Comparison of ENCODE assay signal across 11 cellular contexts in the genomic region with DNA sequence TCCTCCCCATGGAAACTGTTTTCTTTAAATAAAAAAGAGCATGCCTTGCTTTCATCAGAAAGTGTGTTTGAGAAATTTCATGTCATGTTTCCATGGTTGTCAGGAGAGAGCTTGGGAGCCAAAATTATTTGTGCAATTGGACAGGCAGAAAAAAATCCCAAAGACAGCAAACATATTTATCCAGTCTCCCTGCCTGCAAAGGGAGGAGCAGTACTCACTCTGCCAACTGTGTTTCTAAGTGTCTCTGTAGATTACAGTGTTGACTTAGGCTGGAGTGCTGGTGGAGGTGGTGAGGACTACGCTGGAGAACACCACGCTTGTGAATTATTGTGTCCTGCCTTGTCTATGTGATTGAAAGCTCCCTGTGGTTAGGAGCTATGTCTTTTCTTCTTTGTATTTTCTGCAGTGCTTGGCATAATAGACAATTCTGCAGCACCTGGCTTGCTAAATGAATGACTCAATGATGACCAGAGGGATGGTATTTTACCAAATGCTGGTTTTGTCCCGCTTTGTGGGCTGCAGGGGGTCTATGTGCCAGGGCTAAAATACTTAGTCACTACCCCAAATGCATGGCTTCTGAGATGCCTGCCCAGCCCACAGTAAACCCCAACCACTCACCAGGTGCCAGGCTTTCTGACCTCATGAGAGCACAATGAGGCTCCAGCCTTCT. TPM values are rescaled to one million over a fixed set of nuclear protein-coding genes. Genes with fewer than 3 reads are reported as not detected.
DNase-seq lines count a peak whose midpoint lies in the region; ATAC-seq, FAIRE-seq and TF ChIP-seq lines count a peak whose summit lies in the region.
"Had no signal": no experiment of that assay in that cellular context is flagged by ENCODE, and none has a peak within 500 bp of the region (broad histone marks: within the 10 kb centered on the region; RNA-seq: fewer than 3 reads in every experiment).

No MANE protein-coding gene starts in this region.

- no peak overlapping the region for H3K4me3 ChIP-seq in H1 (ENCODE audit: extremely low read depth in 1 of 4, insufficient read depth in 2 of 4, low read depth in 3 of 4, low read length in 4 of 4)
- H3K4me3 ChIP-seq in upper lobe of left lung: no peak overlapping the region

- TF ChIP-seq EP300 in H1 (IDR thresholded peaks at IDR 0.05; ENCODE audit: borderline replicate concordance in 1 of 2, low read depth in 2 of 2, low read length in 2 of 2) (no peak), upper lobe of left lung (IDR thresholded peaks at IDR 0.05) (no peak)

- no peak overlapping the region; the same call in 1 of the 2 replicates for H3K18ac ChIP-seq in H1 (ENCODE audit: extremely low read depth, low read length)

- H3K27ac ChIP-seq in H1 (ENCODE audit: low read depth, low read length) (no peak overlapping the region), upper lobe of left lung (peak overlapping the region in 2 of 4 donors; percentile 9 to 35)
- H3K27ac ChIP-seq: 22Rv1 had no signal

- no peak for TF ChIP-seq POLR2A in H1 (IDR thresholded peaks at IDR 0.05; ENCODE audit: control extremely low read depth in 1 of 2, low read depth in 2 of 2, low read length in 2 of 2)
- no peak for TF ChIP-seq POLR2A in upper lobe of left lung (IDR thresholded peaks at IDR 0.05)

- no peak overlapping the region for H4K8ac ChIP-seq in H1 (ENCODE audit: extremely low read depth, insufficient read depth, low read length)

- no peak overlapping the region for H3K4ac ChIP-seq in H1 (replicated peaks; ENCODE audit: insufficient read length, low read depth, low read length)

- DNase-seq in DMS53 (lab: John Stamatoyannopoulos, UW): peak; percentile 4
- DNase-seq in DMS53 treated with DMSO at 0.1 percent for 48 hours (lab: John Stamatoyannopoulos, UW; ENCODE audit: unreplicated experiment): no peak
- DNase-seq in H1 (ENCODE audit: low read depth in 1 of 2, low spot score in 2 of 2): no peak
- peak; percentile 16 for DNase-seq in medulla oblongata (ENCODE audit: extremely low spot score)
- no peak for DNase-seq in upper lobe of left lung
- no peak for DNase-seq in midbrain (lab: John Stamatoyannopoulos, UW)
- DNase-seq in NCI-H1417 treated with DMSO at 0.1 percent for 48 hours (lab: John Stamatoyannopoulos, UW): no peak
- no peak for DNase-seq in NOMO-1 (lab: John Stamatoyannopoulos, UW; ENCODE audit: unreplicated experiment in 2 of 2)
- DNase-seq: activated CD4-positive, alpha-beta T cell treated with anti-CD3 and anti-CD28 coated beads, Interleukin-2, amount 10 ng/mL, durations not matched to agents 7 days and 5 days; activated naive CD8-positive, alpha-beta T cell treated with anti-CD3 and anti-CD28 coated beads for 36 hours had no signal

- H2BK5ac ChIP-seq in H1 (ENCODE audit: low read depth, low read length): no peak overlapping the region

- no peak overlapping the region for H3K56ac ChIP-seq in H1 (replicated peaks; ENCODE audit: insufficient read length, low read depth, low read length)

- no peaks in the 10 kb centered on the region for H3K79me2 ChIP-seq in H1 (ENCODE audit: control insufficient read depth in 1 of 2, insufficient read depth in 2 of 2, low read length in 2 of 2)

- H4K91ac ChIP-seq in H1 (replicated peaks; ENCODE audit: insufficient read length, low read length): no peak overlapping the region

- no peak for FAIRE-seq in H1 (lab: Jason Lieb, UNC)

- CTCF ChIA-PET in H1 (lab: Charles Lee; ENCODE audit: partially characterized antibody): interaction anchor here (1.2 to 4.7 kb wide), 3 partner anchors 14 to 92 kb away, joined by 3 to 63 read pairs (median 8); no protein-coding TSS in a partner anchor

- no peak overlapping the region for H3K23ac ChIP-seq in H1 (ENCODE audit: insufficient read length)

- no peak overlapping the region for H2BK120ac ChIP-seq in H1 (replicated peaks; ENCODE audit: low read depth, low read length)

- no peak overlapping the region for H2AFZ ChIP-seq in H1 (ENCODE audit: low read length)

- H3K4me1 ChIP-seq in H1 (replicated peaks in 1 of 4; ENCODE audit: control insufficient read depth in 3 of 4, insufficient read depth in 4 of 4, low read length in 3 of 4): peaks cover 7 to 29% (median 19%) of the 10 kb centered on the region in 4 experiments
- H3K4me1 ChIP-seq in upper lobe of left lung: peaks cover 0 to 4% (median 0%) of the 10 kb centered on the region in 4 donors

- peak overlapping the region; percentile 44; the same call in 1 of the 2 replicates for H2BK12ac ChIP-seq in H1 (ENCODE audit: low read depth, low read length)

- H3K9me3 ChIP-seq in H1 (ENCODE audit: insufficient read depth in 2 of 2, low read depth in 1 of 2, low read length in 1 of 2) (no peaks in the 10 kb centered on the region), upper lobe of left lung (no peaks in the 10 kb centered on the region)

- H3K36me3 ChIP-seq in H1 (ENCODE audit: control insufficient read depth in 2 of 4, insufficient read depth in 4 of 4, low read length in 3 of 4) (no peaks in the 10 kb centered on the region), upper lobe of left lung (no peaks in the 10 kb centered on the region)

- H4K20me1 ChIP-seq in H1 (replicated peaks in 1 of 2; ENCODE audit: control insufficient read depth in 1 of 2, insufficient read depth in 2 of 2, low read length in 2 of 2): no peaks in the 10 kb centered on the region

- H2AK5ac ChIP-seq in H1 (ENCODE audit: low read depth, low read length): no peak overlapping the region

- no peak overlapping the region for H2BK15ac ChIP-seq in H1 (ENCODE audit: low read length)

- H3K14ac ChIP-seq in H1 (ENCODE audit: insufficient read length): no peak overlapping the region

- no peak overlapping the region for H3K4me2 ChIP-seq in H1 (ENCODE audit: insufficient read depth in 1 of 2, low read depth in 2 of 2, low read length in 2 of 2)

- peak; percentile 58 to 83 for ATAC-seq in upper lobe of left lung (ENCODE audit: low FRiP score in 2 of 2)

- 88% methylated on average over 3 of the region's 3 CpGs; no CpG with 5 or more reads in 1 of the 2 experiments for WGBS in H1 (ENCODE audit: extremely low coverage in 1 of 2, insufficient coverage in 1 of 2, insufficient read length in 1 of 2, insufficient replicate concordance in 2 of 2, low coverage in 1 of 2, low lambda C conversion rate in 2 of 2, missing lambda C conversion rate in 1 of 2), 2 experiments
- 59 to 68% methylated on average over 3 of the region's 3 CpGs for WGBS in upper lobe of left lung, 2 donors

- H3K23me2 ChIP-seq in H1 (ENCODE audit: low read depth, low read length): no peaks in the 10 kb centered on the region

- H3K9ac ChIP-seq in H1 (replicated peaks in 1 of 4; ENCODE audit: extremely low read depth in 1 of 4, low read depth in 3 of 4, low read length in 3 of 4): no peak overlapping the region

- TF ChIP-seq CTCF in H1 (IDR thresholded peaks at IDR 0.05; ENCODE audit: control extremely low read depth in 1 of 3, insufficient read depth in 1 of 3, low read depth in 1 of 3, low read length in 3 of 3) (no peak), upper lobe of left lung (IDR thresholded peaks at IDR 0.05) (no peak)

- H3K79me1 ChIP-seq in H1 (ENCODE audit: low read depth, low read length): no peaks in the 10 kb centered on the region

- TF ChIP-seq RAD21 in H1 (IDR thresholded peaks at IDR 0.05 in 1 of 2, conservative IDR thresholded peaks at IDR 0.05 in 1 of 2; ENCODE audit: low read depth in 2 of 2, low read length in 2 of 2): no peak

- no peak overlapping the region for H4K5ac ChIP-seq in H1 (ENCODE audit: insufficient read length, low read depth, low read length)

- H3K27me3 ChIP-seq in H1 (replicated peaks in 1 of 4; ENCODE audit: control insufficient read depth in 3 of 4, extremely low read depth in 1 of 4, insufficient read depth in 3 of 4, low read length in 3 of 4): 0 out of 7 replicates have a peak, but pooled peaks cover 0 to 1% (median 0%) of the 10 kb centered on the region in 4 experiments
- no peaks in the 10 kb centered on the region for H3K27me3 ChIP-seq in upper lobe of left lung

- POLR2A ChIA-PET in H1 (lab: Charles Lee; ENCODE audit: partially characterized antibody): interaction anchor here (0.6 to 0.7 kb wide), 2 partner anchors 21 to 1439 kb away, joined by 3 to 4 read pairs; no protein-coding TSS in a partner anchor

- no peak overlapping the region for H2BK20ac ChIP-seq in H1 (ENCODE audit: low read length)

TF ChIP-seq in H1, 55 proteins besides CTCF, POLR2A, EP300 and RAD21:
- TF ChIP-seq KDM5A (IDR thresholded peaks at IDR 0.05; ENCODE audit: low read length) (no peak), CBX8 (IDR thresholded peaks at IDR 0.05; ENCODE audit: borderline replicate concordance, low read depth, low read length) (no peak), SIX5 (IDR thresholded peaks at IDR 0.05; ENCODE audit: low read depth, low read length) (no peak), FOSL1 (IDR thresholded peaks at IDR 0.05; ENCODE audit: insufficient read depth, low read depth, low read length) (no peak), JUN (IDR thresholded peaks at IDR 0.05; ENCODE audit: low read depth, low read length) (no peak), HDAC2 (IDR thresholded peaks at IDR 0.05; ENCODE audit: borderline replicate concordance in 1 of 2, low read depth in 2 of 2, low read length in 2 of 2) (no peak), BACH1 (IDR thresholded peaks at IDR 0.05; ENCODE audit: low read length) (no peak), BRCA1 (IDR thresholded peaks at IDR 0.05; ENCODE audit: low read depth, low read length) (no peak)
- TF ChIP-seq, protein P1, sequence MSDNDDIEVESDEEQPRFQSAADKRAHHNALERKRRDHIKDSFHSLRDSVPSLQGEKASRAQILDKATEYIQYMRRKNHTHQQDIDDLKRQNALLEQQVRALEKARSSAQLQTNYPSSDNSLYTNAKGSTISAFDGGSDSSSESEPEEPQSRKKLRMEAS (IDR thresholded peaks at IDR 0.05): no peak

RNA-seq across cellular contexts. Expression of a gene that starts 50.8 kb away (rescaled TPM):
- 6.0 and 6.9 TPM in 2 replicates for total RNA-seq in H1 (2021; fragmentation: NEBNext Ultra II Directional; extraction: Animal tissue kit (Norgen Biotek cat#: 25700))
- 9.3 and 10.6 TPM in 2 replicates for polyA plus RNA-seq in H1 (2011; rRNA removed)
- polyA plus RNA-seq in H1 (2011; cell fraction: cytosol; rRNA removed): 10.6 TPM
- 25.7 TPM for polyA plus RNA-seq in H1 (2011; cell fraction: nucleus; rRNA removed)
- 6.0 to 8.6 TPM (median 8.3 TPM) in 4 replicates for polyA plus RNA-seq in H1 (2012, experiment 1 of 2)
- polyA plus RNA-seq in H1 (2012, experiment 2 of 2): 6.4 TPM
- 5.4 TPM for polyA plus RNA-seq in H1 (2013, experiment 1 of 2)
- 4.9 TPM for polyA plus RNA-seq in H1 (2013, experiment 2 of 2)
- polyA minus RNA-seq in H1 (2011; rRNA and poly(A)+ RNA removed): 14.2 and 17.4 TPM in 2 replicates
- 5.9 TPM for polyA minus RNA-seq in H1 (2011; cell fraction: cytosol; rRNA and poly(A)+ RNA removed)
- polyA minus RNA-seq in H1 (2011; cell fraction: nucleus; rRNA and poly(A)+ RNA removed): 29.7 TPM
- total RNA-seq in upper lobe of left lung: 10 to 100 TPM in 1 of 6 donors, 1 to 10 TPM in 5; 2.6 to 18.3 (median 4.5) TPM
- total RNA-seq: activated CD4-positive, alpha-beta T cell treated with anti-CD3 and anti-CD28 coated beads, Interleukin-2, amount 10 ng/mL, durations not matched to agents 7 days and 5 days had no signal

Comparison
In these comparisons a context has a peak if more than half of its experiments do, and no peak if none do; other contexts are left out.
1. DNase-seq: peak in DMS53 (single experiment) and medulla oblongata (single experiment); none in DMS53 treated with DMSO at 0.1 percent for 48 hours (single experiment), H1 (0 of 2), upper lobe of left lung (0 of 2), midbrain (single experiment), NCI-H1417 treated with DMSO at 0.1 percent for 48 hours (single experiment) and NOMO-1 (0 of 2).